32 cellular contexts compared by ENCODE assay signal in genomic region chr2:54850171-54851122, GRCh38.
"Had no signal": no experiment of that assay in that cellular context is flagged by ENCODE, and none has a peak within 500 bp of the region (broad histone marks: within the 10 kb centered on the region; RNA-seq: fewer than 3 reads in every experiment).

No MANE protein-coding gene starts in this region.

- H3K4me3 Mint-ChIP-seq: activated B cell treated with CpG ODN at 0.5 μM for 24 hours; activated CD4-positive, alpha-beta memory T cell treated with anti-CD3 and anti-CD28 coated beads, Interleukin-2, amount 10 ng/mL, durations not matched to agents 7 days and 5 days; activated CD8-positive, alpha-beta memory T cell treated with anti-CD3 and anti-CD28 coated beads, Interleukin-2, amount 10 ng/mL, durations not matched to agents 7 days and 5 days; activated naive CD4-positive, alpha-beta T cell treated with anti-CD3 and anti-CD28 coated beads, Interleukin-2, amount 10 ng/mL, durations not matched to agents 7 days and 5 days; activated naive CD8-positive, alpha-beta T cell; activated naive CD8-positive, alpha-beta T cell treated with anti-CD3 and anti-CD28 coated beads, Interleukin-2, amount 50 U/mL, for 24 hours had no signal

- H3K27ac Mint-ChIP-seq: activated B cell treated with CpG ODN at 0.5 μM for 24 hours; activated CD4-positive, alpha-beta memory T cell treated with anti-CD3 and anti-CD28 coated beads, Interleukin-2, amount 10 ng/mL, durations not matched to agents 7 days and 5 days; activated CD8-positive, alpha-beta memory T cell treated with anti-CD3 and anti-CD28 coated beads, Interleukin-2, amount 10 ng/mL, durations not matched to agents 7 days and 5 days; activated naive CD4-positive, alpha-beta T cell treated with anti-CD3 and anti-CD28 coated beads, Interleukin-2, amount 10 ng/mL, durations not matched to agents 7 days and 5 days; activated naive CD8-positive, alpha-beta T cell; activated naive CD8-positive, alpha-beta T cell treated with anti-CD3 and anti-CD28 coated beads, Interleukin-2, amount 50 U/mL, for 24 hours had no signal

- H2AFZ ChIP-seq: PC-9 had no signal

- H3K27ac ChIP-seq: brain microvascular endothelial cell, KMS-11, PC-9, VCaP had no signal

- H3K36me3 ChIP-seq: brain microvascular endothelial cell had no signal

- FAIRE-seq: RCC 7860 had no signal

- H3K4me3 ChIP-seq: PC-9 had no signal

- H3K9ac ChIP-seq: KMS-11 had no signal

- H3K27me3 Mint-ChIP-seq: activated B cell treated with CpG ODN at 0.5 μM for 24 hours; activated CD8-positive, alpha-beta memory T cell treated with anti-CD3 and anti-CD28 coated beads, Interleukin-2, amount 10 ng/mL, durations not matched to agents 7 days and 5 days; activated naive CD8-positive, alpha-beta T cell; activated naive CD8-positive, alpha-beta T cell treated with anti-CD3 and anti-CD28 coated beads, Interleukin-2, amount 50 U/mL, for 24 hours had no signal

- H3K4me1 Mint-ChIP-seq: activated CD4-positive, alpha-beta memory T cell treated with anti-CD3 and anti-CD28 coated beads, Interleukin-2, amount 10 ng/mL, durations not matched to agents 7 days and 5 days; activated CD8-positive, alpha-beta memory T cell treated with anti-CD3 and anti-CD28 coated beads, Interleukin-2, amount 10 ng/mL, durations not matched to agents 7 days and 5 days; activated naive CD4-positive, alpha-beta T cell treated with anti-CD3 and anti-CD28 coated beads, Interleukin-2, amount 10 ng/mL, durations not matched to agents 7 days and 5 days; activated naive CD8-positive, alpha-beta T cell treated with anti-CD3 and anti-CD28 coated beads, Interleukin-2, amount 50 U/mL, for 24 hours had no signal

- H3K9me3 Mint-ChIP-seq: activated B cell treated with CpG ODN at 0.5 μM for 24 hours; activated CD4-positive, alpha-beta memory T cell treated with anti-CD3 and anti-CD28 coated beads, Interleukin-2, amount 10 ng/mL, durations not matched to agents 7 days and 5 days; activated naive CD4-positive, alpha-beta T cell treated with anti-CD3 and anti-CD28 coated beads, Interleukin-2, amount 10 ng/mL, durations not matched to agents 7 days and 5 days; activated naive CD8-positive, alpha-beta T cell treated with anti-CD3 and anti-CD28 coated beads, Interleukin-2, amount 50 U/mL, for 24 hours had no signal

- H3K36me3 Mint-ChIP-seq: activated CD8-positive, alpha-beta memory T cell treated with anti-CD3 and anti-CD28 coated beads, Interleukin-2, amount 10 ng/mL, durations not matched to agents 7 days and 5 days; activated naive CD4-positive, alpha-beta T cell treated with anti-CD3 and anti-CD28 coated beads, Interleukin-2, amount 10 ng/mL, durations not matched to agents 7 days and 5 days; activated naive CD8-positive, alpha-beta T cell had no signal

- DNase-seq: activated B cell treated with CpG ODN at 0.5 μM for 24 hours; activated CD4-positive, alpha-beta memory T cell treated with anti-CD3 and anti-CD28 coated beads, Interleukin-2, amount 10 ng/mL, durations not matched to agents 7 days and 5 days; activated CD4-positive, alpha-beta T cell treated with anti-CD3 and anti-CD28 coated beads for 4 hours; activated CD4-positive, CD25-positive, alpha-beta regulatory T cell treated with anti-CD3 and anti-CD28 coated beads, Interleukin-2, amount 50 U/mL, for 72 hours; activated CD8-positive, alpha-beta memory T cell treated with anti-CD3 and anti-CD28 coated beads for 24 hours; activated CD8-positive, alpha-beta memory T cell treated with anti-CD3 and anti-CD28 coated beads, Interleukin-2, amount 10 ng/mL, durations not matched to agents 7 days and 5 days; activated CD8-positive, alpha-beta memory T cell treated with anti-CD3 and anti-CD28 coated beads, Interleukin-2, amount 50 U/mL, for 48 hours; activated effector memory CD4-positive, alpha-beta T cell treated with Interleukin-2 at 50 U/mL for 16 hours; activated naive CD4-positive, alpha-beta T cell treated with anti-CD3 and anti-CD28 coated beads, Interleukin-2, amount 10 ng/mL, durations not matched to agents 7 days and 5 days; activated naive CD8-positive, alpha-beta T cell treated with anti-CD3 and anti-CD28 coated beads, Interleukin-2, amount 50 U/mL, for 24 hours; activated T-cell treated with anti-CD3 and anti-CD28 coated beads, Interleukin-2, amount 50 U/mL, for 48 hours; anterior cingulate cortex; brain microvascular endothelial cell; NCI-H1092 treated with DMSO at 0.1 percent for 48 hours; NCI-H1417; NCI-H187 treated with DMSO at 0.1 percent for 48 hours; NCI-H2081 treated with DMSO at 0.1 percent for 48 hours; NCI-H226; NCI-H446 treated with DMSO at 0.1 percent for 48 hours; NCI-H524; NCI-H69; NK-92 treated with Interleukin-12 subunit alpha and Interleukin-12 subunit beta, amount 100 ng/mL, for 24 hours; PC-9; Right ventricle myocardium superior; SW 1271; T-helper 1 cell; T-helper 2 cell; T-helper 9 cell had no signal

- H3K4me2 ChIP-seq: KMS-11, PC-9 had no signal

- H3K27me3 ChIP-seq: brain microvascular endothelial cell had no signal
